In the genomic region with DNA sequence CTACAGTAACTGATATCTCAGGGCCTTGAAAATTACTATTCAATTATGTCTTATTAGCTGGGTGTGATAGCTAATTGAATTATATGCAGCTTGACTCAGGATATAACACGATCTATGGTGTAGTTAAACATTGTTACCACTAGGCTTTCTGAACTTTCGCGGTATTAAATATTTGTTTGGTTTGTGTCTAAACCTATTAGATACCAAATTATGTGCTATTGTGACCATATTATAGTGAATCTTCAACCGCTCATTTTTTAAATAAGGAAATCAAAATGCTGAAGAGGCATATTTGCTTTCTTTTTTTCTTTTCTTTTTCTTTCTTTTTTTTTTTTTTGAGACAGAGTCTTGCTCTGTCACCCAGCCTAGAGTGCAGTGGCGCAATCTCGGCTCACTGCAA, we compare ENCODE assay signal across 27 cellular contexts.
"Had no signal": no experiment of that assay in that cellular context is flagged by ENCODE, and none has a peak within 500 bp of the region (broad histone marks: within the 10 kb centered on the region; RNA-seq: fewer than 3 reads in every experiment).

No MANE protein-coding gene starts in this region.

- H3K36me3 ChIP-seq: brain microvascular endothelial cell, esophagus squamous epithelium, left ventricle myocardium inferior, right atrium auricular region, suprapubic skin, tibial artery had no signal

- H3K9me3 ChIP-seq: esophagus squamous epithelium, left ventricle myocardium inferior, mucosa of descending colon, right atrium auricular region, suprapubic skin, tibial artery had no signal

- H3K4me1 Mint-ChIP-seq: activated CD4-positive, alpha-beta memory T cell treated with anti-CD3 and anti-CD28 coated beads, Interleukin-2, amount 10 ng/mL, durations not matched to agents 7 days and 5 days; activated CD4-positive, alpha-beta T cell treated with anti-CD3 and anti-CD28 coated beads, Interleukin-2, amount 10 ng/mL, durations not matched to agents 24 days and 14 days; activated T-helper 17 cell treated with anti-CD3 and anti-CD28 coated beads, Interleukin-2, amount 50 U/mL, for 72 hours had no signal

- H3K36me3 Mint-ChIP-seq: natural killer cell treated with Interleukin-12 subunit alpha and Interleukin-12 subunit beta and Interleukin-15 and Interleukin-18, amount 100 ng/mL, for 72 hours had no signal

- H3K27me3 ChIP-seq: brain microvascular endothelial cell, esophagus squamous epithelium, right atrium auricular region, spleen, suprapubic skin, tibial artery had no signal

- H3K4me3 ChIP-seq: esophagus squamous epithelium, left ventricle myocardium inferior, lung, mucosa of descending colon, right atrium auricular region, spleen, suprapubic skin, tibial artery had no signal

- H3K27me3 Mint-ChIP-seq: activated CD4-positive, alpha-beta memory T cell treated with anti-CD3 and anti-CD28 coated beads, Interleukin-2, amount 10 ng/mL, durations not matched to agents 7 days and 5 days; activated T-helper 17 cell treated with anti-CD3 and anti-CD28 coated beads, Interleukin-2, amount 50 U/mL, for 72 hours; natural killer cell treated with Interleukin-12 subunit alpha and Interleukin-12 subunit beta and Interleukin-15 and Interleukin-18, amount 100 ng/mL, for 72 hours had no signal

- H3K4me3 Mint-ChIP-seq: activated CD4-positive, alpha-beta memory T cell treated with anti-CD3 and anti-CD28 coated beads, Interleukin-2, amount 10 ng/mL, durations not matched to agents 7 days and 5 days; activated CD4-positive, alpha-beta T cell treated with anti-CD3 and anti-CD28 coated beads, Interleukin-2, amount 10 ng/mL, durations not matched to agents 24 days and 14 days; activated T-cell treated with anti-CD3 and anti-CD28 coated beads, Interleukin-2, amount 50 U/mL, for 4 hours; activated T-helper 17 cell treated with anti-CD3 and anti-CD28 coated beads, Interleukin-2, amount 50 U/mL, for 72 hours; natural killer cell treated with Interleukin-12 subunit alpha and Interleukin-12 subunit beta and Interleukin-15 and Interleukin-18, amount 100 ng/mL, for 72 hours; T-helper 1 cell treated with Interleukin-12 subunit alpha and Interleukin-12 subunit beta and Interleukin-4 antibody, amounts not matched to agents 30 μg/mL and 1 μg/mL, for 36 hours had no signal

- H3K4me1 ChIP-seq: esophagus squamous epithelium, right atrium auricular region, spleen, suprapubic skin, tibial artery had no signal

- ATAC-seq: activated CD4-positive, CD25-positive, alpha-beta regulatory T cell treated with anti-CD3 and anti-CD28 coated beads, Interleukin-2, amount 50 U/mL, for 24 hours; activated T-cell treated with anti-CD3 and anti-CD28 coated beads, Interleukin-2, amount 50 U/mL, for 4 hours; activated T-helper 17 cell treated with anti-CD3 and anti-CD28 coated beads, Interleukin-2, amount 50 U/mL, for 72 hours; mucosa of descending colon; natural killer cell treated with Interleukin-12 subunit alpha and Interleukin-12 subunit beta and Interleukin-15 and Interleukin-18, amount 100 ng/mL, for 72 hours had no signal

- H3K9me3 Mint-ChIP-seq: activated CD4-positive, alpha-beta T cell treated with anti-CD3 and anti-CD28 coated beads, Interleukin-2, amount 10 ng/mL, durations not matched to agents 24 days and 14 days; activated T-cell treated with anti-CD3 and anti-CD28 coated beads, Interleukin-2, amount 50 U/mL, for 4 hours; activated T-helper 17 cell treated with anti-CD3 and anti-CD28 coated beads, Interleukin-2, amount 50 U/mL, for 72 hours; natural killer cell treated with Interleukin-12 subunit alpha and Interleukin-12 subunit beta and Interleukin-15 and Interleukin-18, amount 100 ng/mL, for 72 hours; T-helper 1 cell treated with Interleukin-12 subunit alpha and Interleukin-12 subunit beta and Interleukin-4 antibody, amounts not matched to agents 30 μg/mL and 1 μg/mL, for 36 hours had no signal

- DNase-seq: activated CD4-positive, alpha-beta memory T cell treated with anti-CD3 and anti-CD28 coated beads, Interleukin-2, amount 10 ng/mL, durations not matched to agents 7 days and 5 days; activated CD4-positive, alpha-beta T cell treated with anti-CD3 and anti-CD28 coated beads, Interleukin-2, amount 10 ng/mL, durations not matched to agents 24 days and 14 days; activated gamma-delta T cell treated with Interleukin-2 at 50 U/mL for 16 hours; activated naive CD4-positive, alpha-beta T cell treated with anti-CD3 and anti-CD28 coated beads, Interleukin-2, amount 50 U/mL, for 16 hours; activated T-cell treated with anti-CD3 and anti-CD28 coated beads, Interleukin-2, amount 50 U/mL, for 4 hours; amniotic stem cell; brain microvascular endothelial cell; cortex of kidney; esophagus squamous epithelium; foreskin melanocyte; islet precursor cell; left ventricle myocardium inferior; mesendoderm; mucosa of descending colon; spleen; stimulated activated naive CD4-positive, alpha-beta T cell; T-helper 9 cell; tibial artery had no signal

- H3K27ac Mint-ChIP-seq: activated CD4-positive, alpha-beta memory T cell treated with anti-CD3 and anti-CD28 coated beads, Interleukin-2, amount 10 ng/mL, durations not matched to agents 7 days and 5 days; activated CD4-positive, alpha-beta T cell treated with anti-CD3 and anti-CD28 coated beads, Interleukin-2, amount 10 ng/mL, durations not matched to agents 24 days and 14 days; activated T-helper 17 cell treated with anti-CD3 and anti-CD28 coated beads, Interleukin-2, amount 50 U/mL, for 72 hours; natural killer cell treated with Interleukin-12 subunit alpha and Interleukin-12 subunit beta and Interleukin-15 and Interleukin-18, amount 100 ng/mL, for 72 hours; T-helper 1 cell treated with Interleukin-12 subunit alpha and Interleukin-12 subunit beta and Interleukin-4 antibody, amounts not matched to agents 30 μg/mL and 1 μg/mL, for 36 hours had no signal

- H3K27ac ChIP-seq: brain microvascular endothelial cell, epithelial cell of prostate, esophagus squamous epithelium, left ventricle myocardium inferior, right atrium auricular region, spleen, suprapubic skin, tibial artery, VCaP had no signal
